Comparison of ENCODE assay signal across 16 cellular contexts in genomic region chr19:58307736-58308135, GRCh38. TPM values are rescaled to one million over a fixed set of nuclear protein-coding genes. Genes with fewer than 3 reads are reported as not detected.
DNase-seq lines count a peak whose midpoint lies in the region; ATAC-seq and TF ChIP-seq lines count a peak whose summit lies in the region.
"Had no signal": no experiment of that assay in that cellular context is flagged by ENCODE, and none has a peak within 500 bp of the region (broad histone marks: within the 10 kb centered on the region; RNA-seq: fewer than 3 reads in every experiment).

No MANE protein-coding gene starts in this region.

- TF ChIP-seq POLR2A in suprapubic skin (IDR thresholded peaks at IDR 0.05), result no peak

- H3K4me3 ChIP-seq in DND-41 (ENCODE audit: low read depth in 1 of 2, low read length in 2 of 2), result no peak overlapping the region
- H3K4me3 ChIP-seq in suprapubic skin, result no peak overlapping the region
- H3K4me3 ChIP-seq: SJCRH30 had no signal

- H3K9ac ChIP-seq in DND-41 (ENCODE audit: low read depth, low read length), result no peak overlapping the region

- no peak for DNase-seq in activated naive CD4-positive, alpha-beta T cell treated with anti-CD3 and anti-CD28 coated beads, Interleukin-2, amount 50 U/mL, for 16 hours
- DNase-seq in DND-41, result no peak
- peak; percentile 63 for DNase-seq in myocyte (ENCODE audit: low read depth)
- no peak for DNase-seq in suprapubic skin (ENCODE audit: low spot score in 2 of 2)
- DNase-seq: GDM1, NCI-H1092 treated with DMSO at 0.1 percent for 48 hours, NCI-H146, NCI-H2081, NCI-H2171 treated with DMSO at 0.1 percent for 48 hours, NCI-H446 treated with DMSO at 0.1 percent for 48 hours, SJCRH30 had no signal

- H3K4me3 Mint-ChIP-seq in activated naive CD4-positive, alpha-beta T cell treated with anti-CD3 and anti-CD28 coated beads, Interleukin-2, amount 50 U/mL, for 24 hours, result peak overlapping the region; percentile 36

- H3K79me2 ChIP-seq in DND-41 (ENCODE audit: insufficient read depth, low read length), result peaks cover 66% of the 10 kb centered on the region

- no peaks in the 10 kb centered on the region for H3K9me3 ChIP-seq in DND-41 (ENCODE audit: insufficient read depth, low read length, severe bottlenecking)
- H3K9me3 ChIP-seq in suprapubic skin, result no peaks in the 10 kb centered on the region

- H2AFZ ChIP-seq in DND-41 (ENCODE audit: low read depth, low read length), result no peak overlapping the region

- H3K27ac Mint-ChIP-seq in activated naive CD4-positive, alpha-beta T cell treated with anti-CD3 and anti-CD28 coated beads, Interleukin-2, amount 50 U/mL, for 24 hours, result no peak overlapping the region

- peak overlapping the region; percentile 36; the same call in 1 of the 2 replicates for H3K4me2 ChIP-seq in DND-41 (ENCODE audit: insufficient read depth, low read length)

- WGBS in suprapubic skin, result 90% methylated on average over 4 of the region's 4 CpGs

- H3K27me3 ChIP-seq in DND-41 (ENCODE audit: insufficient read depth, low read length, poor library complexity), result no peaks in the 10 kb centered on the region
- no peaks in the 10 kb centered on the region for H3K27me3 ChIP-seq in suprapubic skin
- H3K27me3 ChIP-seq: BLaER1 treated with 17β-estradiol and CSF1 and Interleukin-3, amounts not matched to agents 10 nM and 100 nM; SJCRH30 had no signal

- no peak for TF ChIP-seq CTCF in DND-41 (IDR thresholded peaks at IDR 0.05; ENCODE audit: borderline replicate concordance, extremely low read depth, low read length, poor library complexity, severe bottlenecking)
- TF ChIP-seq CTCF in suprapubic skin (IDR thresholded peaks at IDR 0.05), result no peak

- no peak for TF ChIP-seq EP300 in suprapubic skin (IDR thresholded peaks at IDR 0.05)

- H3K27ac ChIP-seq in DND-41 (ENCODE audit: low read length) (no peak overlapping the region), suprapubic skin (no peak overlapping the region)
- H3K27ac ChIP-seq: BLaER1 treated with 17β-estradiol and CSF1 and Interleukin-3, amounts not matched to agents 10 nM and 100 nM; SJCRH30 had no signal

- H3K27me3 Mint-ChIP-seq in activated naive CD4-positive, alpha-beta T cell treated with anti-CD3 and anti-CD28 coated beads, Interleukin-2, amount 50 U/mL, for 24 hours, result no peaks in the 10 kb centered on the region

- peaks cover 50% of the 10 kb centered on the region for H3K36me3 Mint-ChIP-seq in activated naive CD4-positive, alpha-beta T cell treated with anti-CD3 and anti-CD28 coated beads, Interleukin-2, amount 50 U/mL, for 24 hours

- H4K20me1 ChIP-seq in DND-41 (ENCODE audit: insufficient read depth, low read length), result peaks cover 32% of the 10 kb centered on the region

- H3K4me1 ChIP-seq in DND-41 (ENCODE audit: insufficient read depth, low read length) (peaks cover 35% of the 10 kb centered on the region), suprapubic skin (peaks cover 26% of the 10 kb centered on the region)
- H3K4me1 ChIP-seq: SJCRH30 had no signal

- H3K36me3 ChIP-seq in DND-41 (ENCODE audit: insufficient read depth, low read length) (peaks cover 69% of the 10 kb centered on the region), suprapubic skin (peaks cover 43% of the 10 kb centered on the region)

- H3K4me1 Mint-ChIP-seq in activated naive CD4-positive, alpha-beta T cell treated with anti-CD3 and anti-CD28 coated beads, Interleukin-2, amount 50 U/mL, for 24 hours, result peaks cover 56% of the 10 kb centered on the region

- H3K9me3 Mint-ChIP-seq in activated naive CD4-positive, alpha-beta T cell treated with anti-CD3 and anti-CD28 coated beads, Interleukin-2, amount 50 U/mL, for 24 hours, result no peaks in the 10 kb centered on the region

- ATAC-seq in DND-41 (ENCODE audit: insufficient read depth, low read depth) (no peak), GM21515 (IDR thresholded peaks at IDR 0.05; ENCODE audit: unreplicated experiment) (no peak), GM21526 (IDR thresholded peaks at IDR 0.05; ENCODE audit: low FRiP score, unreplicated experiment) (no peak)
- ATAC-seq: Panc1 had no signal

RNA-seq across cellular contexts. Expression of gene ERVK3-1, which starts 2.6 kb away (rescaled TPM):
- total RNA-seq in myocyte (33.9 and 54.9 TPM in 2 replicates), suprapubic skin (10 to 100 TPM; 36.9 to 70.3 (median 42.1) TPM)
- 49.3 TPM for polyA plus RNA-seq in myocyte (2012)

RNA-seq across cellular contexts. Expression of gene ZSCAN22, which starts 19.1 kb away (rescaled TPM):
- total RNA-seq in myocyte (2.8 and 3.5 TPM in 2 replicates), suprapubic skin (1 to 10 TPM; 4.3 to 7.6 (median 5.6) TPM)
- polyA plus RNA-seq in myocyte (2012), result 2.9 TPM

RNA-seq across cellular contexts. Expression of gene ZNF8, which starts 29.0 kb away (rescaled TPM):
- 7.6 and 8.0 TPM in 2 replicates for total RNA-seq in myocyte
- polyA plus RNA-seq in myocyte (2012), result 3.4 TPM
- 10 to 100 TPM in 1 of 4 donors, 1 to 10 TPM in 3; 8.3 to 15.6 (median 8.7) TPM for total RNA-seq in suprapubic skin

RNA-seq across cellular contexts. Expression of gene A1BG, which starts 45.6 kb away (rescaled TPM):
- 31.5 and 49.6 TPM in 2 replicates for total RNA-seq in myocyte
- 46.8 TPM for polyA plus RNA-seq in myocyte (2012)
- total RNA-seq in suprapubic skin, result 10 to 100 TPM in 2 of 4 donors, 1 to 10 TPM in 2; 1.0 to 14.9 (median 8.1) TPM

RNA-seq across cellular contexts. Expression of gene ZNF497, which starts 54.8 kb away (rescaled TPM):
- total RNA-seq in myocyte (1.5 and 1.7 TPM in 2 replicates), suprapubic skin (1 to 10 TPM; 2.4 to 4.8 (median 3.4) TPM)
- 2.9 TPM for polyA plus RNA-seq in myocyte (2012)
